Comparison of ENCODE assay signal across 9 cellular contexts in genomic region chr2:138503652-138504051, GRCh38. TPM values are rescaled to one million over a fixed set of nuclear protein-coding genes. Genes with fewer than 3 reads are reported as not detected.
DNase-seq lines count a peak whose midpoint lies in the region; ATAC-seq and TF ChIP-seq lines count a peak whose summit lies in the region.
"Had no signal": no experiment of that assay in that cellular context is flagged by ENCODE, and none has a peak within 500 bp of the region (broad histone marks: within the 10 kb centered on the region; RNA-seq: fewer than 3 reads in every experiment).

No MANE protein-coding gene starts in this region.

- no peak for DNase-seq in CD8-positive, alpha-beta T cell
- DNase-seq in Karpas-422 (peak; percentile 66), cerebellar cortex (ENCODE audit: low spot score) (peak; percentile 16), neural crest cell (ENCODE audit: low read depth, low spot score) (no peak), hypothalamus (lab: John Stamatoyannopoulos, UW) (no peak)
- DNase-seq in effector CD8-positive, alpha-beta T cell (lab: John Stamatoyannopoulos, UW) = no peak
- DNase-seq: NCI-H1105 treated with DMSO at 0.1 percent for 48 hours had no signal

- peaks cover 27% of the 10 kb centered on the region for H3K4me1 ChIP-seq in CD8-positive, alpha-beta T cell (ENCODE audit: insufficient read depth, low read length)
- H3K4me1 ChIP-seq in Karpas-422 (ENCODE audit: low read length) = peaks cover 48% of the 10 kb centered on the region

- no peak for ATAC-seq in CD8-positive, alpha-beta T cell
- ATAC-seq in GM18858 (IDR thresholded peaks at IDR 0.05; ENCODE audit: unreplicated experiment) (no peak), GM19463 (IDR thresholded peaks at IDR 0.05; ENCODE audit: unreplicated experiment) (no peak)

- H4K20me1 ChIP-seq in Karpas-422 (ENCODE audit: insufficient read depth, low read depth, low read length) = no peaks in the 10 kb centered on the region

- H2AFZ ChIP-seq in Karpas-422 (ENCODE audit: low read length) = no peak overlapping the region

- POLR2A ChIA-PET in CD8-positive, alpha-beta T cell (lab: Charles Lee) = interaction anchor here (1.3 kb wide), 1 partner anchor 8 kb away, joined by 4 read pairs; no protein-coding TSS in a partner anchor

- no peaks in the 10 kb centered on the region for H3K27me3 ChIP-seq in CD8-positive, alpha-beta T cell (ENCODE audit: insufficient read depth, low read length)
- no peaks in the 10 kb centered on the region for H3K27me3 ChIP-seq in Karpas-422 (ENCODE audit: low read length)

- H3K4me1 Mint-ChIP-seq in CD8-positive, alpha-beta T cell (ENCODE audit: low read depth) = peaks cover 52% of the 10 kb centered on the region
- H3K4me1 Mint-ChIP-seq in neural crest cell = peaks cover 35% of the 10 kb centered on the region

- H3K27ac Mint-ChIP-seq in CD8-positive, alpha-beta T cell = peak overlapping the region; percentile 15
- no peak overlapping the region for H3K27ac Mint-ChIP-seq in neural crest cell (ENCODE audit: unreplicated experiment)

- H3K9me3 Mint-ChIP-seq in CD8-positive, alpha-beta T cell = no peaks in the 10 kb centered on the region
- no peaks in the 10 kb centered on the region for H3K9me3 Mint-ChIP-seq in neural crest cell

- peaks cover 75% of the 10 kb centered on the region for H3K79me2 ChIP-seq in Karpas-422 (ENCODE audit: low read length)

- no peak overlapping the region for H3K27ac ChIP-seq in CD8-positive, alpha-beta T cell (ENCODE audit: low read depth, low read length)
- peak overlapping the region; percentile 98 for H3K27ac ChIP-seq in Karpas-422 (ENCODE audit: low read length)

- H3K36me3 ChIP-seq in CD8-positive, alpha-beta T cell (ENCODE audit: insufficient read depth, low read length) = no peaks in the 10 kb centered on the region
- peaks cover 9% of the 10 kb centered on the region for H3K36me3 ChIP-seq in Karpas-422 (ENCODE audit: insufficient read depth, low read length)

- H3K4me3 Mint-ChIP-seq in CD8-positive, alpha-beta T cell = peak overlapping the region; percentile 100
- H3K4me3 Mint-ChIP-seq in neural crest cell = peak overlapping the region; percentile 97

- no peaks in the 10 kb centered on the region for H3K9me2 ChIP-seq in Karpas-422 (replicated peaks; ENCODE audit: insufficient read depth, low read length)

- CTCF ChIA-PET in CD8-positive, alpha-beta T cell (lab: Charles Lee) = no interaction called here

- no peaks in the 10 kb centered on the region for H3K9me3 ChIP-seq in CD8-positive, alpha-beta T cell (ENCODE audit: low read length)
- H3K9me3 ChIP-seq in Karpas-422 (ENCODE audit: low read length) = no peaks in the 10 kb centered on the region

- peaks cover 5% of the 10 kb centered on the region for H3K36me3 Mint-ChIP-seq in CD8-positive, alpha-beta T cell
- H3K36me3 Mint-ChIP-seq in neural crest cell (ENCODE audit: low read depth) = no peaks in the 10 kb centered on the region

- H3K4me3 ChIP-seq in CD8-positive, alpha-beta T cell (ENCODE audit: low read depth, low read length) = no peak overlapping the region
- peak overlapping the region; percentile 79 for H3K4me3 ChIP-seq in Karpas-422 (ENCODE audit: low read length)

- no peaks in the 10 kb centered on the region for H3K27me3 Mint-ChIP-seq in CD8-positive, alpha-beta T cell (ENCODE audit: low read depth)
- H3K27me3 Mint-ChIP-seq in neural crest cell (ENCODE audit: low read depth) = no peaks in the 10 kb centered on the region

- intact Hi-C loops in CD8-positive, alpha-beta T cell (cut with DNase I, micrococcal nuclease) = no loop called here

- H3K4me2 ChIP-seq in Karpas-422 (ENCODE audit: low read depth, low read length, poor library complexity, severe bottlenecking) = peak overlapping the region; percentile 81

- TF ChIP-seq CTCF in CD8-positive, alpha-beta T cell (IDR thresholded peaks at IDR 0.05) = no peak
- TF ChIP-seq CTCF in neural crest cell (conservative IDR thresholded peaks at IDR 0.05) = no peak

- peak overlapping the region; percentile 84 for H3K9ac ChIP-seq in Karpas-422 (ENCODE audit: low read length)

RNA-seq across cellular contexts. Expression of gene SPOPL, which starts 2.1 kb away (rescaled TPM):
- 10 to 100 TPM; 14.2 to 15.7 TPM for total RNA-seq in CD8-positive, alpha-beta T cell
- 26.6 and 30.3 TPM in 2 replicates for total RNA-seq in Karpas-422 (2014; rRNA removed; shearing (Covaris generic); ENCODE audit: low replicate concordance)
- 15.9 and 18.0 TPM in 2 replicates for total RNA-seq in neural crest cell

Comparison
In these comparisons a context has a peak if more than half of its experiments do, and no peak if none do; other contexts are left out.
1. DNase-seq: peak in Karpas-422 (single experiment) and cerebellar cortex (single experiment); none in CD8-positive, alpha-beta T cell (0 of 7), neural crest cell (single experiment), effector CD8-positive, alpha-beta T cell (single experiment) and hypothalamus (0 of 51).